37 cellular contexts compared by ENCODE assay signal in genomic region chr19:17165715-17166114, GRCh38. TPM values are rescaled to one million over a fixed set of nuclear protein-coding genes. Genes with fewer than 3 reads are reported as not detected.
DNase-seq lines count a peak whose midpoint lies in the region; ATAC-seq, FAIRE-seq and TF ChIP-seq lines count a peak whose summit lies in the region.
"Had no signal": no experiment of that assay in that cellular context is flagged by ENCODE, and none has a peak within 500 bp of the region (broad histone marks: within the 10 kb centered on the region; RNA-seq: fewer than 3 reads in every experiment).

No MANE protein-coding gene starts in this region.

- no peak for TF ChIP-seq POLR2A in HepG2 (IDR thresholded peaks at IDR 0.05; ENCODE audit: insufficient read depth in 1 of 2, low read depth in 2 of 2, low read length in 2 of 2)
- no peak for TF ChIP-seq POLR2A in right lobe of liver (IDR thresholded peaks at IDR 0.05)
- TF ChIP-seq POLR2A in GM12878 (IDR thresholded peaks at IDR 0.05; ENCODE audit: low read depth, low read length), result no peak
- no peak for TF ChIP-seq POLR2A in K562 (conservative IDR thresholded peaks at IDR 0.05)

- H3K27ac ChIP-seq in HepG2 (ENCODE audit: extremely low read length, insufficient read depth, low read length) (no peak overlapping the region), right lobe of liver (no peak overlapping the region), GM12878 (ENCODE audit: control insufficient read depth, insufficient read depth) (no peak overlapping the region), K562 (ENCODE audit: extremely low read depth, low read depth, low read length) (no peak overlapping the region)
- H3K27ac ChIP-seq: 22Rv1; A549; BLaER1; BLaER1 treated with 17β-estradiol and CSF1 and Interleukin-3, amounts not matched to agents 10 nM and 100 nM; C4-2B had no signal

- no peaks in the 10 kb centered on the region for H3K4me1 Mint-ChIP-seq in activated naive CD4-positive, alpha-beta T cell treated with anti-CD3 and anti-CD28 coated beads, Interleukin-2, amount 50 U/mL, for 24 hours
- peaks cover under 1% of the 10 kb centered on the region for H3K4me1 Mint-ChIP-seq in activated naive CD4-positive, alpha-beta T cell treated with anti-CD3 and anti-CD28 coated beads for 36 hours (ENCODE audit: low read depth)
- H3K4me1 Mint-ChIP-seq in activated naive CD8-positive, alpha-beta T cell treated with anti-CD3 and anti-CD28 coated beads for 36 hours, result no peaks in the 10 kb centered on the region
- H3K4me1 Mint-ChIP-seq: CD14-positive monocyte; CD4-positive, CD25-positive, alpha-beta regulatory T cell had no signal

- no peak for TF ChIP-seq CTCF in HepG2 (CRISPR knock-in tag; IDR thresholded peaks at IDR 0.05)
- no peak for TF ChIP-seq CTCF in right lobe of liver (IDR thresholded peaks at IDR 0.05)
- TF ChIP-seq CTCF in GM12878 (IDR thresholded peaks at IDR 0.05 in 2 of 3, conservative IDR thresholded peaks at IDR 0.05 in 1 of 3; ENCODE audit: control insufficient read depth in 2 of 3, extremely low read depth in 1 of 3, insufficient read depth in 1 of 3, low read depth in 3 of 3, low read length in 3 of 3), result no peak
- TF ChIP-seq CTCF in K562 (IDR thresholded peaks at IDR 0.05 in 2 of 3, conservative IDR thresholded peaks at IDR 0.05 in 1 of 3; ENCODE audit: insufficient read depth in 2 of 3, low read depth in 1 of 3, low read length in 3 of 3), result no peak

- no peak overlapping the region for H3K9ac ChIP-seq in HepG2 (ENCODE audit: insufficient read depth, low read depth, low read length)
- H3K9ac ChIP-seq in GM12878 (ENCODE audit: control insufficient read depth, insufficient read depth, low read length), result no peak overlapping the region
- H3K9ac ChIP-seq in K562 (ENCODE audit: insufficient read depth in 1 of 2, low read depth in 2 of 2, low read length in 2 of 2), result no peak overlapping the region
- H3K9ac ChIP-seq: BLaER1; BLaER1 treated with 17β-estradiol and CSF1 and Interleukin-3, amounts not matched to agents 10 nM and 100 nM had no signal

- H3K36me3 Mint-ChIP-seq in activated naive CD4-positive, alpha-beta T cell treated with anti-CD3 and anti-CD28 coated beads, Interleukin-2, amount 50 U/mL, for 24 hours, result peaks cover 22% of the 10 kb centered on the region
- peaks cover 49% of the 10 kb centered on the region for H3K36me3 Mint-ChIP-seq in activated naive CD4-positive, alpha-beta T cell treated with anti-CD3 and anti-CD28 coated beads for 36 hours (ENCODE audit: low read depth)
- peaks cover 55% of the 10 kb centered on the region for H3K36me3 Mint-ChIP-seq in activated naive CD8-positive, alpha-beta T cell treated with anti-CD3 and anti-CD28 coated beads for 36 hours

- TF ChIP-seq RAD21 in HepG2 (CRISPR knock-in tag; IDR thresholded peaks at IDR 0.05) (no peak), GM12878 (IDR thresholded peaks at IDR 0.05; ENCODE audit: insufficient read depth, low read depth, low read length) (no peak), K562 (CRISPR knock-in tag; conservative IDR thresholded peaks at IDR 0.05 in 1 of 2, IDR thresholded peaks at IDR 0.05 in 1 of 2) (no peak)

- FAIRE-seq in HepG2 (lab: Jason Lieb, UNC) (no peak), GM12878 (lab: Jason Lieb, UNC) (no peak), K562 (lab: Jason Lieb, UNC) (no peak)
- FAIRE-seq: A204.1, A549, D721Med had no signal

- H2AFZ ChIP-seq in HepG2 (ENCODE audit: low read length) (no peak overlapping the region), GM12878 (ENCODE audit: control insufficient read depth, low read depth, low read length) (no peak overlapping the region), K562 (ENCODE audit: low read depth, low read length) (no peak overlapping the region)

- no peak overlapping the region for H3K4me3 ChIP-seq in HepG2 (replicated peaks in 1 of 3; ENCODE audit: insufficient read depth in 1 of 3, low read depth in 2 of 3, low read length in 3 of 3)
- no peak overlapping the region for H3K4me3 ChIP-seq in right lobe of liver
- H3K4me3 ChIP-seq in GM12878, result no peak overlapping the region
- no peak overlapping the region for H3K4me3 ChIP-seq in K562
- H3K4me3 ChIP-seq: A549; BLaER1; BLaER1 treated with 17β-estradiol and CSF1 and Interleukin-3, amounts not matched to agents 10 nM and 100 nM had no signal

- no peak overlapping the region for H3K4me3 Mint-ChIP-seq in activated naive CD4-positive, alpha-beta T cell treated with anti-CD3 and anti-CD28 coated beads, Interleukin-2, amount 50 U/mL, for 24 hours
- no peak overlapping the region for H3K4me3 Mint-ChIP-seq in activated naive CD4-positive, alpha-beta T cell treated with anti-CD3 and anti-CD28 coated beads for 36 hours
- no peak overlapping the region for H3K4me3 Mint-ChIP-seq in activated naive CD8-positive, alpha-beta T cell treated with anti-CD3 and anti-CD28 coated beads for 36 hours
- H3K4me3 Mint-ChIP-seq: B cell; CD14-positive monocyte; CD4-positive, alpha-beta memory T cell; CD4-positive, alpha-beta T cell; CD4-positive, CD25-positive, alpha-beta regulatory T cell; CD8-positive, alpha-beta memory T cell; CD8-positive, alpha-beta T cell had no signal

- H3K9me3 Mint-ChIP-seq in activated naive CD4-positive, alpha-beta T cell treated with anti-CD3 and anti-CD28 coated beads, Interleukin-2, amount 50 U/mL, for 24 hours, result no peaks in the 10 kb centered on the region
- H3K9me3 Mint-ChIP-seq in activated naive CD4-positive, alpha-beta T cell treated with anti-CD3 and anti-CD28 coated beads for 36 hours, result peaks cover 3% of the 10 kb centered on the region
- no peaks in the 10 kb centered on the region for H3K9me3 Mint-ChIP-seq in activated naive CD8-positive, alpha-beta T cell treated with anti-CD3 and anti-CD28 coated beads for 36 hours
- H3K9me3 Mint-ChIP-seq: CD8-positive, alpha-beta memory T cell had no signal

- BruUV-seq in HepG2 (replicated peaks; lab: Mats Ljungman, UMichigan), result no TSS peak
- BruUV-seq in GM12878 (replicated peaks; lab: Mats Ljungman, UMichigan), result no TSS peak
- no TSS peak for BruUV-seq in K562 (replicated peaks; lab: Mats Ljungman, UMichigan)

- intact Hi-C loops in activated naive CD4-positive, alpha-beta T cell treated with anti-CD3 and anti-CD28 coated beads for 36 hours (cut with micrococcal nuclease), result no loop called here
- intact Hi-C loops in HepG2 (cut with micrococcal nuclease; ENCODE audit: unreplicated experiment), result no loop called here
- intact Hi-C loops in right lobe of liver (cut with DNase I), result no loop called here
- intact Hi-C loops in GM12878 (cut with micrococcal nuclease; ENCODE audit: unreplicated experiment), result no loop called here
- intact Hi-C loops in K562 (cut with micrococcal nuclease), result no loop called here

- H4K20me1 ChIP-seq in HepG2 (ENCODE audit: insufficient read depth, low read length), result no peaks in the 10 kb centered on the region
- no peaks in the 10 kb centered on the region for H4K20me1 ChIP-seq in GM12878 (ENCODE audit: control insufficient read depth, insufficient read depth)
- H4K20me1 ChIP-seq in K562 (replicated peaks; ENCODE audit: control insufficient read depth, insufficient read depth, low read length), result no peaks in the 10 kb centered on the region
- H4K20me1 ChIP-seq: BLaER1 had no signal

- DNase-seq in activated naive CD4-positive, alpha-beta T cell treated with anti-CD3 and anti-CD28 coated beads for 36 hours, result no peak
- DNase-seq in HepG2 (ENCODE audit: low spot score) (no peak), right lobe of liver (no peak), GM12878 (ENCODE audit: low read depth, low spot score) (no peak), K562 (ENCODE audit: extremely low read depth in 1 of 4, low spot score in 3 of 4) (no peak), mucosa of gallbladder (ENCODE audit: low spot score) (no peak)
- no peak for DNase-seq in activated naive CD8-positive, alpha-beta T cell treated with anti-CD3 and anti-CD28 coated beads for 36 hours
- DNase-seq: 8988T; ACHN; AML-193; BE2C; C1 segment of cervical spinal cord; Caco-2; Calu3; CD4-positive, alpha-beta memory T cell; CD4-positive, alpha-beta T cell; CD4-positive, CD25-positive, alpha-beta regulatory T cell; CD8-positive, alpha-beta memory T cell; CD8-positive, alpha-beta T cell; COR-L47; DMS 273 treated with DMSO at 0.1 percent for 48 hours; DMS153; DMS53; DMS79; DMS79 treated with DMSO at 0.1 percent for 48 hours; DND-41; EL had no signal

- CTCF ChIA-PET in activated naive CD4-positive, alpha-beta T cell treated with anti-CD3 and anti-CD28 coated beads for 36 hours (lab: Charles Lee), result interaction anchor here (0.6 to 1.0 kb wide), 2 partner anchors 114 to 445 kb away, joined by 4 to 6 read pairs; no protein-coding TSS in a partner anchor
- CTCF ChIA-PET in HepG2 (lab: Yijun Ruan, JAX; ENCODE audit: low intra/inter-chr PET ratio, low total read pairs), result no interaction called here
- CTCF ChIA-PET in GM12878 (lab: Yijun Ruan, JAX), result interaction anchor here (0.7 to 1.2 kb wide), 3 partner anchors 8 to 117 kb away, joined by 3 to 4 read pairs (median 3); no protein-coding TSS in a partner anchor
- CTCF ChIA-PET in K562 (lab: Yijun Ruan, JAX; ENCODE audit: low intra/inter-chr PET ratio), result no interaction called here

- peaks cover 5 to 47% of the 10 kb centered on the region in 2 experiments; a peak in 4 of 5 replicates for H3K36me3 ChIP-seq in HepG2 (replicated peaks in 1 of 2; ENCODE audit: control insufficient read depth in 1 of 2, insufficient read depth in 2 of 2, low read length in 2 of 2)
- peaks cover 0 to 69% (median 17%) of the 10 kb centered on the region in 4 donors for H3K36me3 ChIP-seq in right lobe of liver
- peaks cover 17 to 59% of the 10 kb centered on the region in 2 experiments for H3K36me3 ChIP-seq in GM12878 (ENCODE audit: control insufficient read depth in 2 of 2, insufficient read depth in 2 of 2, low read length in 1 of 2)
- H3K36me3 ChIP-seq in K562 (ENCODE audit: control insufficient read depth, insufficient read depth, low read length), result peaks cover 73% of the 10 kb centered on the region

- POLR2A ChIA-PET in HepG2 (lab: Yijun Ruan, JAX) (no interaction called here), GM12878 (lab: Charles Lee) (no interaction called here), K562 (lab: Yijun Ruan, JAX) (no interaction called here)

- H3K79me2 ChIP-seq in HepG2 (ENCODE audit: insufficient read depth, low read length), result no peaks in the 10 kb centered on the region
- H3K79me2 ChIP-seq in GM12878 (ENCODE audit: control insufficient read depth, insufficient read depth, low read length), result no peaks in the 10 kb centered on the region
- no peaks in the 10 kb centered on the region for H3K79me2 ChIP-seq in K562 (ENCODE audit: control insufficient read depth, insufficient read depth, low read length)

- TF ChIP-seq EP300 in HepG2 (IDR thresholded peaks at IDR 0.05; ENCODE audit: low read depth in 2 of 2, low read length in 2 of 2) (no peak), HepG2 (CRISPR knock-in tag; IDR thresholded peaks at IDR 0.05; ENCODE audit: borderline replicate concordance) (no peak), GM12878 (IDR thresholded peaks at IDR 0.05; ENCODE audit: borderline replicate concordance in 1 of 2, control insufficient read depth in 1 of 2, low read depth in 2 of 2, low read length in 2 of 2) (no peak), K562 (IDR thresholded peaks at IDR 0.05; ENCODE audit: low read length) (no peak)

- RAD21 ChIA-PET in GM12878 (lab: Charles Lee; ENCODE audit: unreplicated experiment), result no interaction called here

- H3K4me2 ChIP-seq in HepG2 (ENCODE audit: low read depth, low read length) (no peak overlapping the region), GM12878 (ENCODE audit: control insufficient read depth, insufficient read depth) (no peak overlapping the region), K562 (ENCODE audit: insufficient read depth, low read length) (no peak overlapping the region)
- H3K4me2 ChIP-seq: A549; BLaER1; BLaER1 treated with 17β-estradiol and CSF1 and Interleukin-3, amounts not matched to agents 10 nM and 100 nM had no signal

- in situ Hi-C loops in HepG2 (cut with HindIII; ENCODE audit: extremely low pct_ligation_motif_present, low pct_unique_long_range_greater_than_20kb), result no loop called here
- in situ Hi-C loops in GM12878 (cut with MboI), result no loop called here
- in situ Hi-C loops in K562 (cut with MboI), result no loop called here

- H3K4me1 ChIP-seq in HepG2 (ENCODE audit: insufficient read depth, low read length) (no peaks in the 10 kb centered on the region), right lobe of liver (no peaks in the 10 kb centered on the region), GM12878 (ENCODE audit: control insufficient read depth, insufficient read depth, low read length) (no peaks in the 10 kb centered on the region), K562 (replicated peaks in 1 of 2; ENCODE audit: control insufficient read depth in 2 of 2, insufficient read depth in 2 of 2, low read length in 2 of 2) (no peaks in the 10 kb centered on the region)
- H3K4me1 ChIP-seq: A549; BE2C; BLaER1; BLaER1 treated with 17β-estradiol and CSF1 and Interleukin-3, amounts not matched to agents 10 nM and 100 nM; Caco-2 had no signal

- ATAC-seq in HepG2 (no peak), right lobe of liver (no peak), GM12878 (no peak), K562 (no peak)
- ATAC-seq: A549; CD8-positive, alpha-beta T cell had no signal

- no peaks in the 10 kb centered on the region for H3K27me3 ChIP-seq in HepG2 (ENCODE audit: control insufficient read depth in 1 of 2, insufficient read depth in 2 of 2, low read length in 2 of 2)
- no peaks in the 10 kb centered on the region for H3K27me3 ChIP-seq in right lobe of liver
- H3K27me3 ChIP-seq in GM12878 (replicated peaks in 1 of 2; ENCODE audit: control insufficient read depth in 2 of 2, insufficient read depth in 2 of 2, low read length in 1 of 2), result no peaks in the 10 kb centered on the region
- no peaks in the 10 kb centered on the region for H3K27me3 ChIP-seq in K562 (ENCODE audit: control insufficient read depth in 2 of 2, insufficient read depth in 2 of 2, low read length in 2 of 2)
- H3K27me3 ChIP-seq: BE2C; BLaER1; BLaER1 treated with 17β-estradiol and CSF1 and Interleukin-3, amounts not matched to agents 10 nM and 100 nM had no signal

- no peaks in the 10 kb centered on the region for H3K9me3 ChIP-seq in HepG2 (ENCODE audit: low read length)
- H3K9me3 ChIP-seq in right lobe of liver, result no peaks in the 10 kb centered on the region
- no peaks in the 10 kb centered on the region; the same call in 1 of the 3 replicates for H3K9me3 ChIP-seq in GM12878 (replicated peaks; ENCODE audit: control insufficient read depth, insufficient read depth, low read length)
- no peaks in the 10 kb centered on the region for H3K9me3 ChIP-seq in K562 (replicated peaks; ENCODE audit: control insufficient read depth, insufficient read depth, low read depth, low read length)
- H3K9me3 ChIP-seq: BE2C, Caco-2 had no signal

- H3K27me3 Mint-ChIP-seq in activated naive CD4-positive, alpha-beta T cell treated with anti-CD3 and anti-CD28 coated beads, Interleukin-2, amount 50 U/mL, for 24 hours, result no peaks in the 10 kb centered on the region
- H3K27me3 Mint-ChIP-seq in activated naive CD4-positive, alpha-beta T cell treated with anti-CD3 and anti-CD28 coated beads for 36 hours (ENCODE audit: low read depth), result no peaks in the 10 kb centered on the region
- no peaks in the 10 kb centered on the region for H3K27me3 Mint-ChIP-seq in activated naive CD8-positive, alpha-beta T cell treated with anti-CD3 and anti-CD28 coated beads for 36 hours
- H3K27me3 Mint-ChIP-seq: B cell; CD4-positive, alpha-beta memory T cell; CD4-positive, alpha-beta T cell; CD4-positive, CD25-positive, alpha-beta regulatory T cell; CD8-positive, alpha-beta memory T cell had no signal

- peak overlapping the region; percentile 46 for H3K27ac Mint-ChIP-seq in activated naive CD4-positive, alpha-beta T cell treated with anti-CD3 and anti-CD28 coated beads, Interleukin-2, amount 50 U/mL, for 24 hours
- no peak overlapping the region for H3K27ac Mint-ChIP-seq in activated naive CD4-positive, alpha-beta T cell treated with anti-CD3 and anti-CD28 coated beads for 36 hours
- no peak overlapping the region for H3K27ac Mint-ChIP-seq in activated naive CD8-positive, alpha-beta T cell treated with anti-CD3 and anti-CD28 coated beads for 36 hours
- H3K27ac Mint-ChIP-seq: B cell; CD4-positive, alpha-beta memory T cell; CD4-positive, alpha-beta T cell; CD4-positive, CD25-positive, alpha-beta regulatory T cell; CD8-positive, alpha-beta T cell had no signal

- WGBS in HepG2 (ENCODE audit: low lambda C conversion rate), result 97% methylated on average over 5 of the region's 5 CpGs
- WGBS in right lobe of liver (ENCODE audit: insufficient coverage, low coverage, low lambda C conversion rate, missing lambda C conversion rate), result 72% methylated on average over 1 of the region's 5 CpGs
- WGBS in GM12878 (ENCODE audit: insufficient coverage, insufficient replicate concordance, low lambda C conversion rate, missing lambda C conversion rate), result over 99% methylated on average over 5 of the region's 5 CpGs
- WGBS in K562 (ENCODE audit: insufficient coverage, low coverage, missing lambda C conversion rate), result 79% methylated on average over 4 of the region's 5 CpGs

- no peaks in the 10 kb centered on the region for H3K9me1 ChIP-seq in K562 (ENCODE audit: control insufficient read depth, insufficient read depth, low read length)

- SMC1A ChIA-PET in GM12878 (lab: Charles Lee; ENCODE audit: uncharacterized antibody, unreplicated experiment), result interaction anchor here (0.7 kb wide), 1 partner anchor 316 kb away, joined by 3 read pairs; no protein-coding TSS in a partner anchor

RNA-seq across cellular contexts. Expression of gene USE1, which starts 49.4 kb away (rescaled TPM):
- 10 to 100 TPM; 24.7 to 25.3 TPM for total RNA-seq in activated naive CD4-positive, alpha-beta T cell treated with anti-CD3 and anti-CD28 coated beads for 36 hours
- total RNA-seq in HepG2 (2016; rRNA removed; fragmentation: Illumina TruSeq; extraction: Trizol) (9.9 and 10.3 TPM in 2 replicates), right lobe of liver (10 to 100 TPM; 13.5 to 20.3 (median 18.6) TPM), GM12878 (2014; rRNA removed) (10.9 and 16.7 TPM in 2 replicates), GM12878 (2014; rRNA removed; fragmentation: Illumina TruSeq; extraction: Trizol) (11.4 and 13.6 TPM in 2 replicates), GM12878 (2021) (18.6 and 19.6 TPM in 2 replicates), K562 (2014; rRNA removed) (38.8 and 40.7 TPM in 2 replicates), K562 (2014; rRNA removed; fragmentation: Illumina TruSeq; extraction: Trizol) (15.2 and 17.3 TPM in 2 replicates), K562 (2015; rRNA removed; fragmentation: Illumina TruSeq; extraction: Trizol) (23.9 TPM in 2 replicates), K562 (2021) (34.0 and 34.9 TPM in 2 replicates), mucosa of gallbladder (28.0 TPM)
- total RNA-seq in HepG2 (2016; cell fraction: cytosol; rRNA removed; fragmentation: Illumina TruSeq; extraction: Trizol; ENCODE audit: low read depth), result 7.1 and 12.3 TPM in 2 replicates
- total RNA-seq in HepG2 (2016; cell fraction: insoluble cytoplasmic fraction; rRNA removed; fragmentation: Illumina TruSeq; extraction: Trizol), result 10.7 and 11.6 TPM in 2 replicates
- 12.0 and 15.3 TPM in 2 replicates for total RNA-seq in HepG2 (2016; cell fraction: membrane; rRNA removed; fragmentation: Illumina TruSeq; extraction: Trizol)
- total RNA-seq in HepG2 (2016; cell fraction: nucleus; rRNA removed; fragmentation: Illumina TruSeq; extraction: Trizol), result 6.2 and 7.0 TPM in 2 replicates
- polyA plus RNA-seq in HepG2 (2011; rRNA removed) (16.3 and 17.6 TPM in 2 replicates), GM12878 (2011; rRNA removed) (7.4 and 13.8 TPM in 2 replicates), GM12878 (2014; fragmentation: Illumina TruSeq; extraction: Trizol) (3.7 and 9.7 TPM in 2 replicates), GM12878 (2014; fragmentation: Nextera tagmentation; extraction: Ambion mirVana) (10 to 100 TPM in 1 of 2 experiments, 1 to 10 TPM in 1; 9.7 to 15.4 TPM), GM12878 (2014; rRNA removed) (23.3 and 24.0 TPM in 2 replicates), GM12878 (2016; fragmentation: Nextera tagmentation; extraction: Ambion mirVana) (10 to 100 TPM; 18.1 to 23.7 TPM), K562 (2011; rRNA removed) (19.1 and 21.1 TPM in 2 replicates), K562 (2014; fragmentation: Illumina TruSeq; extraction: Trizol) (27.3 and 32.8 TPM in 2 replicates), K562 (2014; fragmentation: Nextera tagmentation; extraction: Ambion mirVana) (10 to 100 TPM; 39.3 to 46.7 TPM), K562 (2014; rRNA removed) (50.6 and 52.4 TPM in 2 replicates)
- polyA plus RNA-seq in HepG2 (2011; cell fraction: cytosol; rRNA removed), result 16.8 and 22.4 TPM in 2 replicates
- 10.1 and 12.6 TPM in 2 replicates for polyA plus RNA-seq in HepG2 (2011; cell fraction: nucleus; rRNA removed)
- 9.7 and 10.1 TPM in 2 replicates for polyA plus RNA-seq in HepG2 (2012)
- polyA plus RNA-seq in HepG2 (2016; cell fraction: cytosol; fragmentation: Illumina TruSeq; extraction: Trizol; ENCODE audit: low read depth), result 24.0 and 30.1 TPM in 2 replicates
- polyA plus RNA-seq in HepG2 (2016; cell fraction: insoluble cytoplasmic fraction; fragmentation: Illumina TruSeq; extraction: Trizol; ENCODE audit: low read depth), result 22.5 and 22.6 TPM in 2 replicates
- polyA plus RNA-seq in HepG2 (2016; cell fraction: membrane; fragmentation: Illumina TruSeq; extraction: Trizol; ENCODE audit: low read depth), result 21.6 and 24.0 TPM in 2 replicates
- 20.5 and 25.4 TPM in 2 replicates for polyA plus RNA-seq in HepG2 (2016; cell fraction: nucleus; fragmentation: Illumina TruSeq; extraction: Trizol; ENCODE audit: insufficient read depth, low read depth)
- 10.8 and 31.8 TPM in 2 replicates for polyA minus RNA-seq in HepG2 (2011; rRNA and poly(A)+ RNA removed; ENCODE audit: low replicate concordance)
- polyA minus RNA-seq in HepG2 (2011; cell fraction: cytosol; rRNA and poly(A)+ RNA removed), result 5.4 and 6.4 TPM in 2 replicates
- 8.2 and 9.4 TPM in 2 replicates for polyA minus RNA-seq in HepG2 (2011; cell fraction: nucleus; rRNA and poly(A)+ RNA removed)
- 12.2 and 13.0 TPM in 2 replicates for total RNA-seq in GM12878 (2013; cell fraction: nucleolus; rRNA removed)
- polyA plus RNA-seq in GM12878 (2011; ENCODE audit: low read depth), result 25.4 TPM
- polyA plus RNA-seq in GM12878 (2011; cell fraction: cytosol; rRNA removed), result 16.2 and 19.0 TPM in 2 replicates
- polyA plus RNA-seq in GM12878 (2011; cell fraction: nucleus; rRNA removed), result 23.2 and 23.5 TPM in 2 replicates
- polyA plus RNA-seq in GM12878 (2012), result 29.7 and 29.8 TPM in 2 replicates
- polyA minus RNA-seq in GM12878 (2011; rRNA and poly(A)+ RNA removed), result 5.6 and 6.7 TPM in 2 replicates
- 2.4 and 5.4 TPM in 2 replicates for polyA minus RNA-seq in GM12878 (2011; cell fraction: cytosol; rRNA and poly(A)+ RNA removed)
- polyA minus RNA-seq in GM12878 (2011; cell fraction: nucleus; rRNA and poly(A)+ RNA removed), result 4.0 and 6.0 TPM in 2 replicates
- total RNA-seq in K562 (2011; cell fraction: chromatin; rRNA removed; ENCODE audit: low replicate concordance), result 15.6 and 34.4 TPM in 2 replicates
- 24.5 and 31.5 TPM in 2 replicates for total RNA-seq in K562 (2011; cell fraction: nucleolus; rRNA removed)
- total RNA-seq in K562 (2011; cell fraction: nucleoplasm; rRNA removed), result 20.2 and 24.3 TPM in 2 replicates
- 25.0 and 38.2 TPM in 2 replicates for polyA plus RNA-seq in K562 (2011; cell fraction: cytosol; rRNA removed)
- 16.7 and 20.6 TPM in 2 replicates for polyA plus RNA-seq in K562 (2011; cell fraction: nucleus; rRNA removed)
- 35.2 and 46.0 TPM in 2 replicates for polyA plus RNA-seq in K562 (2012)
- polyA minus RNA-seq in K562 (2011; rRNA and poly(A)+ RNA removed), result 11.2 and 20.2 TPM in 2 replicates
- polyA minus RNA-seq in K562 (2011; cell fraction: cytosol; rRNA and poly(A)+ RNA removed), result 12.1 and 12.7 TPM in 2 replicates
- polyA minus RNA-seq in K562 (2011; cell fraction: nucleus; rRNA and poly(A)+ RNA removed), result 6.6 and 9.3 TPM in 2 replicates
- total RNA-seq in activated naive CD8-positive, alpha-beta T cell treated with anti-CD3 and anti-CD28 coated beads for 36 hours, result 10 to 100 TPM; 26.5 to 27.1 TPM

Comparison
In these comparisons a context has a peak if more than half of its experiments do, and no peak if none do; other contexts are left out.
1. CTCF ChIA-PET loops: an anchor here in activated naive CD4-positive, alpha-beta T cell treated with anti-CD3 and anti-CD28 coated beads for 36 hours (0.6 to 1.0 kb wide) and GM12878 (0.7 to 1.2 kb wide); none called in HepG2 and K562.